ENCODE assay signal across 24 cellular contexts in the genomic region with DNA sequence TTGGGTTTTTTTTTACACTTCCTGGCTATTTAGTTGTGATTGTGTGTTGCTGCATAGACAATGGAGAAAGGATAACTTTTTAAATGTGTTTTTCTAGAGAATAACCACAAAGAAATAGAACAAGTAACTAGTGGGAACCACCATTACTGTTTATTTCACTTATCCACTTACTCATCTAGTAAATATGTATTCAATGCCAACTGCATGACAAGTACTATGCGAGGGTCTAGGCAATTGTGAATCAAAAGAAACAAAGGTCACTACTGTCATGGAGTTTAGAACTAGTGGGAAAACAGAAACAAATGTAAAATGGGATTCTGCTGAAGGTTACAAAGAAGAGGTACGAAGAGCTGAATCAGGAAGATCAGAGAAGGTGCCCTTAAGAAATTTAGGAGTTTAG.
DNase-seq lines count a peak whose midpoint lies in the region; ATAC-seq and TF ChIP-seq lines count a peak whose summit lies in the region.
"Had no signal": no experiment of that assay in that cellular context is flagged by ENCODE, and none has a peak within 500 bp of the region (broad histone marks: within the 10 kb centered on the region; RNA-seq: fewer than 3 reads in every experiment).

No MANE protein-coding gene starts in this region.

- H3K4me3 ChIP-seq in mesodermal cell (ENCODE audit: extremely low read depth, insufficient read depth, low read length, poor library complexity, severe bottlenecking) (no peak overlapping the region), tibial nerve (no peak overlapping the region), ovary (no peak overlapping the region)
- H3K4me3 ChIP-seq: body of pancreas, left ventricle myocardium inferior, neural progenitor cell, transverse colon had no signal

- TF ChIP-seq CTCF in tibial nerve (IDR thresholded peaks at IDR 0.05) = no peak
- TF ChIP-seq CTCF in ovary (IDR thresholded peaks at IDR 0.05) = no peak

- peak; percentile 7 for DNase-seq in EL
- peak; percentile 0 for DNase-seq in M059J (ENCODE audit: low read depth)
- peak; percentile 16 for DNase-seq in brain pericyte (ENCODE audit: low read depth, low spot score)
- no peak for DNase-seq in tibial nerve (ENCODE audit: low spot score in 2 of 2)
- DNase-seq in ovary = no peak
- DNase-seq in globus pallidus (ENCODE audit: low spot score) = no peak
- DNase-seq: activated CD8-positive, alpha-beta T cell treated with anti-CD3 and anti-CD28 coated beads, Interleukin-2, amount 10 ng/mL, durations not matched to agents 7 days and 5 days; activated naive CD4-positive, alpha-beta T cell treated with Interleukin-2 at 50 U/mL for 16 hours; activated T-cell treated with anti-CD3 and anti-CD28 coated beads, Interleukin-2, amount 50 U/mL, for 24 hours; body of pancreas; CD8-positive, alpha-beta memory T cell; effector memory CD8-positive, alpha-beta T cell; KBM-7; left ventricle myocardium inferior; NCI-H1930; NK-92 treated with Interleukin-12 subunit alpha and Interleukin-12 subunit beta, amount 100 ng/mL, for 24 hours; RPMI8226; stimulated activated CD4-positive, alpha-beta T cell treated with anti-CD3 and anti-CD28 coated beads, Interleukin-4, amount 100 ng/mL, for 24 hours; T1000; transverse colon had no signal

- 77 to 78% methylated on average over 2 of the region's 2 CpGs for whole genome bisulfite sequencing in mesodermal cell (ENCODE audit: insufficient coverage in 2 of 2), 2 experiments
- WGBS in tibial nerve, 2 donors = 25 to 58% methylated on average over 2 of the region's 2 CpGs
- 68 to 74% (median 73%) methylated on average over 2 of the region's 2 CpGs for WGBS in ovary, 3 donors

- H3K27ac ChIP-seq in mesodermal cell (ENCODE audit: low read depth, low read length, severe bottlenecking) (peak overlapping the region; percentile 74), tibial nerve (no peak overlapping the region), ovary (no peak overlapping the region)
- H3K27ac ChIP-seq: body of pancreas, HL-60, left ventricle myocardium inferior, neural progenitor cell, transverse colon had no signal

- intact Hi-C loops in ovary (cut with DNase I) = no loop called here

- ATAC-seq in HG02763 (IDR thresholded peaks at IDR 0.05; ENCODE audit: unreplicated experiment) = no peak
- ATAC-seq: activated CD8-positive, alpha-beta T cell treated with anti-CD3 and anti-CD28 coated beads, Interleukin-2, amount 10 ng/mL, durations not matched to agents 7 days and 5 days; body of pancreas; effector memory CD8-positive, alpha-beta T cell had no signal

- no peaks in the 10 kb centered on the region for H3K4me1 ChIP-seq in mesodermal cell (ENCODE audit: control insufficient read depth, insufficient read depth, low read length, poor library complexity, severe bottlenecking)
- no peaks in the 10 kb centered on the region for H3K4me1 ChIP-seq in tibial nerve
- H3K4me1 ChIP-seq in ovary (ENCODE audit: insufficient read depth) = no peaks in the 10 kb centered on the region
- H3K4me1 ChIP-seq: body of pancreas, left ventricle myocardium inferior, transverse colon had no signal

- peaks cover 3% of the 10 kb centered on the region for H3K9me3 ChIP-seq in mesodermal cell (ENCODE audit: control insufficient read depth, low read length)
- H3K9me3 ChIP-seq in tibial nerve = no peaks in the 10 kb centered on the region
- H3K9me3 ChIP-seq in ovary = no peaks in the 10 kb centered on the region
- H3K9me3 ChIP-seq: body of pancreas, left ventricle myocardium inferior, transverse colon had no signal

- TF ChIP-seq EP300 in tibial nerve (IDR thresholded peaks at IDR 0.05) (no peak), ovary (IDR thresholded peaks at IDR 0.05) (no peak)

- H3K36me3 ChIP-seq in mesodermal cell (ENCODE audit: control insufficient read depth, insufficient read depth, low read length) = no peaks in the 10 kb centered on the region
- no peaks in the 10 kb centered on the region for H3K36me3 ChIP-seq in tibial nerve
- no peaks in the 10 kb centered on the region for H3K36me3 ChIP-seq in ovary
- H3K36me3 ChIP-seq: left ventricle myocardium inferior, neural progenitor cell, transverse colon had no signal

- TF ChIP-seq POLR2A in tibial nerve (IDR thresholded peaks at IDR 0.05) (no peak), ovary (IDR thresholded peaks at IDR 0.05) (no peak)

- H3K27me3 ChIP-seq in tibial nerve = no peaks in the 10 kb centered on the region
- no peaks in the 10 kb centered on the region for H3K27me3 ChIP-seq in ovary
- H3K27me3 ChIP-seq: body of pancreas, neural progenitor cell, transverse colon had no signal

Comparison
In these comparisons a context has a peak if more than half of its experiments do, and no peak if none do; other contexts are left out.
1. DNase-seq: peak in EL (single experiment), M059J (single experiment) and brain pericyte (single experiment); none in tibial nerve (0 of 2), ovary (0 of 5) and globus pallidus (single experiment).